Comparison of ENCODE assay signal across 14 cellular contexts in genomic region chr14:33799705-33800269, GRCh38.
A peak's percentile ranks its signal among the peaks of the same experiment; 100 is the strongest.
DNase-seq lines count a peak whose midpoint lies in the region; ATAC-seq and TF ChIP-seq lines count a peak whose summit lies in the region.
"Had no signal": no experiment of that assay in that cellular context is flagged by ENCODE, and none has a peak within 500 bp of the region (broad histone marks: within the 10 kb centered on the region; RNA-seq: fewer than 3 reads in every experiment).

No MANE protein-coding gene starts in this region.

- peaks cover 6% of the 10 kb centered on the region for H3K36me3 Mint-ChIP-seq in T-helper 17 cell (ENCODE audit: low read depth)
- H3K36me3 Mint-ChIP-seq in activated CD4-positive, alpha-beta memory T cell treated with anti-CD3 and anti-CD28 coated beads, Interleukin-2, amount 10 ng/mL, durations not matched to agents 7 days and 5 days (ENCODE audit: low read depth), result peaks cover 4% of the 10 kb centered on the region
- H3K36me3 Mint-ChIP-seq: stimulated activated memory B cell treated with anti-CD40 and anti-IgM and Interleukin-4, amounts not matched to agents 10 μg/mL and 1 μg/mL and 100 μg/mL, for 72 hours had no signal

- H3K27me3 Mint-ChIP-seq in T-helper 17 cell, result peaks cover 65% of the 10 kb centered on the region
- H3K27me3 Mint-ChIP-seq in activated CD4-positive, alpha-beta memory T cell treated with anti-CD3 and anti-CD28 coated beads, Interleukin-2, amount 10 ng/mL, durations not matched to agents 7 days and 5 days, result peaks cover 37% of the 10 kb centered on the region

- H3K27ac Mint-ChIP-seq in T-helper 17 cell, result no peak overlapping the region
- H3K27ac Mint-ChIP-seq in activated CD4-positive, alpha-beta memory T cell treated with anti-CD3 and anti-CD28 coated beads, Interleukin-2, amount 10 ng/mL, durations not matched to agents 7 days and 5 days, result no peak overlapping the region
- H3K27ac Mint-ChIP-seq: natural killer cell treated with Interleukin-12 subunit alpha and Interleukin-12 subunit beta and Interleukin-15 and Interleukin-18, amount 100 ng/mL, for 72 hours; stimulated activated memory B cell treated with anti-CD40 and anti-IgM and Interleukin-4, amounts not matched to agents 10 μg/mL and 1 μg/mL and 100 μg/mL, for 72 hours had no signal

- H3K4me3 ChIP-seq in BE2C (ENCODE audit: low read depth, low read length), result no peak overlapping the region
- H3K4me3 ChIP-seq in left ventricle myocardium inferior, result peak overlapping the region; percentile 54
- H3K4me3 ChIP-seq in rectal smooth muscle tissue (ENCODE audit: low read length), result peak overlapping the region; percentile 41

- H3K4me1 ChIP-seq in BE2C, result no peaks in the 10 kb centered on the region
- H3K4me1 ChIP-seq in left ventricle myocardium inferior, result peaks cover 4% of the 10 kb centered on the region
- no peaks in the 10 kb centered on the region for H3K4me1 ChIP-seq in rectal smooth muscle tissue (ENCODE audit: control insufficient read depth, insufficient read depth, low read length)

- H3K9me3 Mint-ChIP-seq in activated CD4-positive, alpha-beta memory T cell treated with anti-CD3 and anti-CD28 coated beads, Interleukin-2, amount 10 ng/mL, durations not matched to agents 7 days and 5 days, result no peaks in the 10 kb centered on the region
- H3K9me3 Mint-ChIP-seq: natural killer cell treated with Interleukin-12 subunit alpha and Interleukin-12 subunit beta and Interleukin-15 and Interleukin-18, amount 100 ng/mL, for 72 hours had no signal

- H3K27me3 ChIP-seq in BE2C (no peaks in the 10 kb centered on the region), left ventricle myocardium inferior (ENCODE audit: low read depth) (peaks cover 36% of the 10 kb centered on the region), rectal smooth muscle tissue (ENCODE audit: control insufficient read depth, insufficient read depth, low read length) (no peaks in the 10 kb centered on the region)

- intact Hi-C loops in left ventricle myocardium inferior (cut with micrococcal nuclease), result no loop called here

- CTCF ChIA-PET in activated CD4-positive, alpha-beta memory T cell treated with anti-CD3 and anti-CD28 coated beads, Interleukin-2, amount 10 ng/mL, durations not matched to agents 7 days and 5 days (lab: Charles Lee), result no interaction called here

- H3K36me3 ChIP-seq in BE2C, result no peaks in the 10 kb centered on the region
- H3K36me3 ChIP-seq in left ventricle myocardium inferior, result no peaks in the 10 kb centered on the region
- H3K36me3 ChIP-seq in rectal smooth muscle tissue (ENCODE audit: control insufficient read depth, insufficient read depth, low read length), result no peaks in the 10 kb centered on the region

- peak overlapping the region; percentile 25 for H3K4me3 Mint-ChIP-seq in T-helper 17 cell
- H3K4me3 Mint-ChIP-seq in activated CD4-positive, alpha-beta memory T cell treated with anti-CD3 and anti-CD28 coated beads, Interleukin-2, amount 10 ng/mL, durations not matched to agents 7 days and 5 days, result no peak overlapping the region
- H3K4me3 Mint-ChIP-seq: natural killer cell treated with Interleukin-12 subunit alpha and Interleukin-12 subunit beta and Interleukin-15 and Interleukin-18, amount 100 ng/mL, for 72 hours; stimulated activated memory B cell treated with anti-CD40 and anti-IgM and Interleukin-4, amounts not matched to agents 10 μg/mL and 1 μg/mL and 100 μg/mL, for 72 hours had no signal

- ATAC-seq in T-helper 17 cell (no peak), GM19467 (IDR thresholded peaks at IDR 0.05; ENCODE audit: unreplicated experiment) (no peak)

- H3K9ac ChIP-seq in rectal smooth muscle tissue (ENCODE audit: low read length), result no peak overlapping the region

- H3K4me1 Mint-ChIP-seq in T-helper 17 cell, result peaks cover 5% of the 10 kb centered on the region
- H3K4me1 Mint-ChIP-seq in activated CD4-positive, alpha-beta memory T cell treated with anti-CD3 and anti-CD28 coated beads, Interleukin-2, amount 10 ng/mL, durations not matched to agents 7 days and 5 days, result peaks cover 3% of the 10 kb centered on the region
- H3K4me1 Mint-ChIP-seq: stimulated activated memory B cell treated with anti-CD40 and anti-IgM and Interleukin-4, amounts not matched to agents 10 μg/mL and 1 μg/mL and 100 μg/mL, for 72 hours had no signal

- TF ChIP-seq CTCF in BE2C (IDR thresholded peaks at IDR 0.05; ENCODE audit: low read depth, low read length) (no peak), left ventricle myocardium inferior (IDR thresholded peaks at IDR 0.05; ENCODE audit: borderline replicate concordance) (no peak)

- POLR2A ChIA-PET in activated CD4-positive, alpha-beta memory T cell treated with anti-CD3 and anti-CD28 coated beads, Interleukin-2, amount 10 ng/mL, durations not matched to agents 7 days and 5 days (lab: Charles Lee), result no interaction called here

- DNase-seq in BE2C, result peak; percentile 10
- no peak for DNase-seq in T-helper 17 cell
- DNase-seq in left ventricle myocardium inferior, result peak; percentile 16
- no peak for DNase-seq in UCSD-AML1 (lab: John Stamatoyannopoulos, UW; ENCODE audit: unreplicated experiment)
- DNase-seq in activated CD4-positive, alpha-beta memory T cell treated with anti-CD3 and anti-CD28 coated beads, Interleukin-2, amount 10 ng/mL, durations not matched to agents 7 days and 5 days, result no peak
- DNase-seq in iPS-NIHi11 (ENCODE audit: low spot score), result no peak
- DNase-seq: glutamatergic neuron; NCI-H1048; NCI-H2171 treated with DMSO at 0.1 percent for 48 hours; NK-92 treated with Interleukin-12 subunit alpha and Interleukin-12 subunit beta, amount 100 ng/mL, for 24 hours had no signal

- H3K27ac ChIP-seq in left ventricle myocardium inferior (replicated peaks), result no peak overlapping the region
- no peak overlapping the region for H3K27ac ChIP-seq in rectal smooth muscle tissue (ENCODE audit: low read depth, low read length)

- H3K9me3 ChIP-seq in BE2C (no peaks in the 10 kb centered on the region), T-helper 17 cell (ENCODE audit: control insufficient read depth, low read length, poor library complexity, severe bottlenecking) (no peaks in the 10 kb centered on the region), left ventricle myocardium inferior (replicated peaks) (no peaks in the 10 kb centered on the region)

Comparison
In these comparisons a context has a peak if more than half of its experiments do, and no peak if none do; other contexts are left out.
1. DNase-seq: peak in BE2C (single experiment) and left ventricle myocardium inferior (single experiment); none in T-helper 17 cell (0 of 3), UCSD-AML1 (single experiment), activated CD4-positive, alpha-beta memory T cell treated with anti-CD3 and anti-CD28 coated beads, Interleukin-2, amount 10 ng/mL, durations not matched to agents 7 days and 5 days (single experiment) and iPS-NIHi11 (single experiment).